Comparison of ENCODE assay signal across 20 cellular contexts in the genomic region with DNA sequence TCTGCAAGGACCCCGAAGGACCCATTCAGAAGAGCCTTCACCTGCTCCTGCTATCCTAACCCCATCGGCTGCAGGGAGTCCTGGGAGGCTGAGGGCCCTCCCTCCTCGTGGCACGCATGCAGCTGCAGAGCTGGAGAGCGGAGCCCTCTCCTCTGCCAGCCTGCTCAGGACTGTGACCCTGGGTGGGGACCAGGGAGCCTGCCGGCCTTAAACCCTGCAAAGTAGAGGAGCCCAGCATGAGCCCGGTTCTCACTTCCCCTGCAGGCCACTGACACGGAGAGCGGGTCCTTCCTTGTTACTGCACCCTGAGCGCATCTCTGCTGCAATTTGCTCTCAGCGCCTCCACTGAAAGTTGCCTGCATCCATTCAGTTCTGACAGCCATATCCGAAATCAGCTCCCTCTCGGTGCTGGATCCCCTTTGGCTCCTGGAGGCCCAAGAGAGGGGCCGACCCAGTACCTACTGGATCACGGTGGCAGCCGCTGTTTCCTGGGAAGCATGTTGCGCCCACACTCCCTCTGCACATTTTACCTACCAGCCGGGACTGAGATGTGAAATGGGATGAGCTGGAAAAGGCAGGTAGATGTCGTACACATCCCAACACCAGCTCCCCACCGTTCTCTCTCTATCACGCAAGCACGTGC.
"Had no signal": no experiment of that assay in that cellular context is flagged by ENCODE, and none has a peak within 500 bp of the region (broad histone marks: within the 10 kb centered on the region; RNA-seq: fewer than 3 reads in every experiment).

No MANE protein-coding gene starts in this region.

- H3K9me3 Mint-ChIP-seq: memory B cell; natural killer cell treated with Interleukin-12 subunit alpha and Interleukin-12 subunit beta and Interleukin-15 and Interleukin-18, amount 100 ng/mL, for 72 hours; neural progenitor cell; stimulated activated effector memory CD8-positive, alpha-beta T cell treated with anti-CD3 and anti-CD28 coated beads, Interleukin-12 subunit alpha, Interleukin-12 subunit beta, amount 100 ng/mL, for 72 hours had no signal

- ATAC-seq: esophagus mucosa; heart right ventricle; lower lobe of right lung; natural killer cell treated with Interleukin-12 subunit alpha and Interleukin-12 subunit beta and Interleukin-15 and Interleukin-18, amount 100 ng/mL, for 72 hours; psoas muscle; stimulated activated effector memory CD8-positive, alpha-beta T cell treated with anti-CD3 and anti-CD28 coated beads, Interleukin-12 subunit alpha, Interleukin-12 subunit beta, amount 100 ng/mL, for 72 hours; stimulated activated naive CD8-positive, alpha-beta T cell treated with anti-CD3 and anti-CD28 coated beads, Interleukin-15, Interleukin-2, amounts not matched to agents 100 U/mL and 50 U/mL, for 24 hours had no signal

- H3K4me2 ChIP-seq: neural progenitor cell had no signal

- H3K4me3 Mint-ChIP-seq: memory B cell; natural killer cell treated with Interleukin-12 subunit alpha and Interleukin-12 subunit beta and Interleukin-15 and Interleukin-18, amount 100 ng/mL, for 72 hours; neural progenitor cell; stimulated activated effector memory CD8-positive, alpha-beta T cell treated with anti-CD3 and anti-CD28 coated beads, Interleukin-12 subunit alpha, Interleukin-12 subunit beta, amount 100 ng/mL, for 72 hours had no signal

- H3K4me1 ChIP-seq: heart right ventricle, left ventricle myocardium inferior, lower lobe of right lung, psoas muscle, right lobe of liver, suprapubic skin, thyroid gland, upper lobe of left lung had no signal

- H3K4me1 Mint-ChIP-seq: memory B cell; stimulated activated effector memory CD8-positive, alpha-beta T cell treated with anti-CD3 and anti-CD28 coated beads, Interleukin-12 subunit alpha, Interleukin-12 subunit beta, amount 100 ng/mL, for 72 hours had no signal

- H3K9me3 ChIP-seq: heart right ventricle, left ventricle myocardium inferior, lower lobe of right lung, psoas muscle, right lobe of liver, suprapubic skin, thyroid gland, upper lobe of left lung had no signal

- DNase-seq: effector CD8-positive, alpha-beta T cell; heart right ventricle; left ventricle myocardium inferior; lower lobe of right lung; midbrain; occipital lobe; psoas muscle; right lobe of liver; stimulated activated CD4-positive, alpha-beta T cell treated with anti-CD3 and anti-CD28 coated beads, Interleukin-4, amount 100 ng/mL, for 1 hour; stimulated activated CD8-positive, alpha-beta memory T cell treated with anti-CD3 and anti-CD28 coated beads, Interleukin-4, amount 100 ng/mL, for 48 hours; stimulated activated naive CD8-positive, alpha-beta T cell treated with anti-CD3 and anti-CD28 coated beads, Interleukin-15, Interleukin-2, amounts not matched to agents 100 U/mL and 50 U/mL, for 24 hours; thyroid gland had no signal

- H3K4me3 ChIP-seq: coronary artery, heart right ventricle, left ventricle myocardium inferior, lower lobe of right lung, neural progenitor cell, psoas muscle, right lobe of liver, suprapubic skin, thyroid gland, upper lobe of left lung had no signal

- H3K27ac ChIP-seq: coronary artery, heart right ventricle, left ventricle myocardium inferior, lower lobe of right lung, neural progenitor cell, psoas muscle, right lobe of liver, suprapubic skin, thyroid gland, upper lobe of left lung had no signal

- H3K9ac ChIP-seq: neural progenitor cell had no signal

- H3K36me3 ChIP-seq: heart right ventricle, left ventricle myocardium inferior, lower lobe of right lung, neural progenitor cell, right lobe of liver, suprapubic skin, thyroid gland, upper lobe of left lung had no signal

- H3K27me3 ChIP-seq: right lobe of liver, thyroid gland, upper lobe of left lung had no signal

- H3K36me3 Mint-ChIP-seq: memory B cell; natural killer cell treated with Interleukin-12 subunit alpha and Interleukin-12 subunit beta and Interleukin-15 and Interleukin-18, amount 100 ng/mL, for 72 hours; neural progenitor cell; stimulated activated effector memory CD8-positive, alpha-beta T cell treated with anti-CD3 and anti-CD28 coated beads, Interleukin-12 subunit alpha, Interleukin-12 subunit beta, amount 100 ng/mL, for 72 hours had no signal

- H2AFZ ChIP-seq: neural progenitor cell had no signal

- H3K27ac Mint-ChIP-seq: memory B cell; natural killer cell treated with Interleukin-12 subunit alpha and Interleukin-12 subunit beta and Interleukin-15 and Interleukin-18, amount 100 ng/mL, for 72 hours; stimulated activated effector memory CD8-positive, alpha-beta T cell treated with anti-CD3 and anti-CD28 coated beads, Interleukin-12 subunit alpha, Interleukin-12 subunit beta, amount 100 ng/mL, for 72 hours had no signal

- H3K27me3 Mint-ChIP-seq: memory B cell; natural killer cell treated with Interleukin-12 subunit alpha and Interleukin-12 subunit beta and Interleukin-15 and Interleukin-18, amount 100 ng/mL, for 72 hours had no signal
